ENCODE assay signal across 8 cellular contexts in genomic region chr1:17119076-17119743, GRCh38. TPM values are rescaled to one million over a fixed set of nuclear protein-coding genes. Genes with fewer than 3 reads are reported as not detected.
DNase-seq lines count a peak whose midpoint lies in the region; ATAC-seq and TF ChIP-seq lines count a peak whose summit lies in the region.

TSS of gene PADI2 (minus strand) at chr1:17119451. CDS start at chr1:17119371, 80 bp downstream.

- intact Hi-C loops in right cardiac atrium (cut with DNase I), result no loop called here
- intact Hi-C loops in psoas muscle (cut with DNase I), result loop anchor here in 1 of 2 donors (5.0 kb wide), 1 partner anchor 57 kb away; no protein-coding TSS in a partner anchor
- intact Hi-C loops in aorta (cut with DNase I), result no loop called here

- H3K36me3 ChIP-seq in psoas muscle (ENCODE audit: insufficient read depth in 1 of 2, low read depth in 1 of 2), result peaks cover 0 to 23% of the 10 kb centered on the region in 2 donors
- H3K36me3 ChIP-seq in aorta (ENCODE audit: control insufficient read depth in 1 of 2, insufficient read depth in 2 of 2, low read length in 1 of 2), result no peaks in the 10 kb centered on the region

- TF ChIP-seq CTCF in GM10266 (IDR thresholded peaks at IDR 0.05; ENCODE audit: control insufficient read depth, insufficient read depth, low read depth, missing control alignments) (no peak), psoas muscle (IDR thresholded peaks at IDR 0.05) (no peak)

- no peaks in the 10 kb centered on the region for H3K27me3 ChIP-seq in right cardiac atrium (ENCODE audit: control insufficient read depth, insufficient read depth)
- no peaks in the 10 kb centered on the region for H3K27me3 ChIP-seq in psoas muscle (ENCODE audit: insufficient read depth in 3 of 3, low read length in 2 of 3)
- no peaks in the 10 kb centered on the region for H3K27me3 ChIP-seq in aorta (ENCODE audit: control insufficient read depth in 1 of 2, insufficient read depth in 2 of 2, low read length in 1 of 2)

- peak within 1 kb of the TSS; percentile 14 for H3K4me3 ChIP-seq in right cardiac atrium (ENCODE audit: low read length)
- H3K4me3 ChIP-seq in psoas muscle, result peak within 1 kb of the TSS; percentile 88
- H3K4me3 ChIP-seq in aorta (ENCODE audit: low read length in 2 of 2), result no peak within 1 kb of the TSS

- DNase-seq in GM10266 (ENCODE audit: extremely low spot score) (peak; percentile 86), HT-29 (ENCODE audit: low spot score) (peak; percentile 77), SKM-1 (lab: John Stamatoyannopoulos, UW; ENCODE audit: unreplicated experiment) (peak; percentile 60), amniotic epithelial cell (ENCODE audit: low read depth) (peak; percentile 24), right cardiac atrium (peak; percentile 68 to 86 (median 83)), psoas muscle (peak; percentile 78 to 87), aorta (peak; percentile 84 to 86)

- peak; percentile 69 to 85 for ATAC-seq in right cardiac atrium
- peak; percentile 63 to 69 (median 66) for ATAC-seq in psoas muscle
- peak; percentile 73 for ATAC-seq in aorta (ENCODE audit: low FRiP score)
- no peak for ATAC-seq in GM21529 (IDR thresholded peaks at IDR 0.05; ENCODE audit: unreplicated experiment)

- H3K27ac ChIP-seq in right cardiac atrium (ENCODE audit: low read length) (no peak within 1 kb of the TSS), psoas muscle (peak within 1 kb of the TSS; percentile 92), aorta (ENCODE audit: low read depth in 1 of 2, low read length in 2 of 2) (no peak within 1 kb of the TSS)

- H3K4me1 ChIP-seq in right cardiac atrium (ENCODE audit: control insufficient read depth, insufficient read depth, low read length) (no peaks in the 10 kb centered on the region), psoas muscle (peaks cover 52% of the 10 kb centered on the region), aorta (ENCODE audit: control insufficient read depth in 1 of 2, insufficient read depth in 2 of 2, low read length in 2 of 2) (no peaks in the 10 kb centered on the region)

- H3K9me3 ChIP-seq in right cardiac atrium (ENCODE audit: control insufficient read depth, low read length) (no peaks in the 10 kb centered on the region), psoas muscle (no peaks in the 10 kb centered on the region), aorta (ENCODE audit: control insufficient read depth, low read length) (no peaks in the 10 kb centered on the region)

- 2% methylated on average over 57 of the region's 58 CpGs for WGBS in right cardiac atrium
- 2 to 3% (median 3%) methylated on average over 44 to 58 of the region's 58 CpGs for WGBS in psoas muscle, 3 donors
- 2% methylated on average over 49 to 58 of the region's 58 CpGs for WGBS in aorta, 2 donors

RNA-seq across cellular contexts. Expression of gene PADI2, which starts in this region (rescaled TPM):
- total RNA-seq in HT-29 (2014; rRNA removed; shearing (Covaris generic)), result 3.4 and 3.8 TPM in 2 replicates
- under 1 TPM; 0.17 to 0.68 (median 0.31) TPM for total RNA-seq in right cardiac atrium
- 0.07 TPM for polyA plus RNA-seq in right cardiac atrium
- total RNA-seq in psoas muscle, result 100 to 1,000 TPM; 198 to 956 (median 431) TPM
- polyA plus RNA-seq in psoas muscle, result 100 to 1,000 TPM in 1 of 3 donors, 10 to 100 TPM in 2; 58.1 to 101 (median 58.3) TPM
- 1 to 10 TPM; 1.8 to 2.2 TPM for total RNA-seq in aorta
- polyA plus RNA-seq in aorta, result 1 to 10 TPM in 1 of 2 donors, under 1 TPM in 1; 0.87 to 2.9 TPM

Comparison
In these comparisons a context has a peak if more than half of its experiments do, and no peak if none do; other contexts are left out.
1. RNA of gene PADI2 (total RNA-seq): 198 to 956 TPM in psoas muscle; 3.4 to 3.8 TPM in HT-29, 1.8 to 2.2 TPM in aorta and 0.17 to 0.68 TPM in right cardiac atrium; every median in the first group is over 10 times any median in the second.
2. RNA of gene PADI2 (polyA plus RNA-seq): 58.1 to 101 TPM in psoas muscle; 0.87 to 2.9 TPM in aorta and 0.07 TPM in right cardiac atrium (single experiment); every median in the first group is over 10 times any median in the second.
3. Peak in DNase-seq, ATAC-seq and H3K4me3 ChIP-seq in right cardiac atrium; RNA of the gene not detected or under 1 TPM.
4. DNase-seq: peak in every context shown above with its lines; median percentile 86 in GM10266; 85 in aorta; 83 in right cardiac atrium; 82 in psoas muscle; 77 in HT-29; 60 in SKM-1; 24 in amniotic epithelial cell.